Comparison of ENCODE assay signal across 1 cellular context in the genomic region with DNA sequence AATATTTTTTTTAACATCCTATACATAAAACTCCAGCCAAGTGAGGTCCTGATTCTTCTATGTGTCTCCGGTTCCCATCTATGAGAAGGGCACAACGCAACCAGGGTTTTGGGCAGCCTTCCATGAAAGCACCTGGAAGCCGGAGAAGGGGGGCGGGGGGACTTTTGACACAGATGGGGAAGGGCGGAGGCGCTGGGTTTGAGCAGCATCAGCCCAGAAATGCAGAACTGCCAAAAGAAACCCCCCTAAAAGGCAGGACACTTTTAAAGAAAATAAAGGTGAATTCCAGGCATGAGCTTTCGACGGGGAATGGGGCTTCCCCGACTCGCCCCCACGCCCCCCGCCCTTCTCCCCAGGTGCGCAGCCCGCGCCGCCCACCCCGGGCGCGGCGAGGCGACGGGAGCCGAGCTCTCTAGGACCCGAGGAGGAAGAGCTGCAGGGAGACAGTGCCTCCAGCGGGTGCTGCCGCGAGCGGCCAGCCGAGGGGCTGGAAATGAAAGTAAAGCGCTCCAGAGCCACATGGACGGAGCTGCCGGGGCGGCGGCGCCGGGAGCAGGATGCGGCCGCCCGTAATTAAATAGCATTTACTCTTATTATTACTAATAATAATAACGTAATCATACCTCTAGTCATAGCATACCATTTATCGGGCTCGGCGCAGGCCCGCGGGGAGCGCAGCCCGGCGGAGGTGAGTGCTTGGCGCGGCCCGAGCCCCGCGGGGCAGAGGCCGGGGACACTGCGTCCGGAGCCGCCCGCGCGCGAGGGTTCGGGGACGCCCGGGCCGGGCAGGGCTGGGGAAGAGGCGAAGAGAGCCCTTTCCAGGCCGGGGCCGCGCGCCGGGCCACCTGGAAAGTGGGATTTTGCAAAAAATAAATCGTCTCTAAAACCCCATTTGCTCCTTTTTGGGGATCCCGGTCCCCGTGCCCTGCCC.
TF ChIP-seq lines count a peak whose summit lies in the region.

A gene with protein sequence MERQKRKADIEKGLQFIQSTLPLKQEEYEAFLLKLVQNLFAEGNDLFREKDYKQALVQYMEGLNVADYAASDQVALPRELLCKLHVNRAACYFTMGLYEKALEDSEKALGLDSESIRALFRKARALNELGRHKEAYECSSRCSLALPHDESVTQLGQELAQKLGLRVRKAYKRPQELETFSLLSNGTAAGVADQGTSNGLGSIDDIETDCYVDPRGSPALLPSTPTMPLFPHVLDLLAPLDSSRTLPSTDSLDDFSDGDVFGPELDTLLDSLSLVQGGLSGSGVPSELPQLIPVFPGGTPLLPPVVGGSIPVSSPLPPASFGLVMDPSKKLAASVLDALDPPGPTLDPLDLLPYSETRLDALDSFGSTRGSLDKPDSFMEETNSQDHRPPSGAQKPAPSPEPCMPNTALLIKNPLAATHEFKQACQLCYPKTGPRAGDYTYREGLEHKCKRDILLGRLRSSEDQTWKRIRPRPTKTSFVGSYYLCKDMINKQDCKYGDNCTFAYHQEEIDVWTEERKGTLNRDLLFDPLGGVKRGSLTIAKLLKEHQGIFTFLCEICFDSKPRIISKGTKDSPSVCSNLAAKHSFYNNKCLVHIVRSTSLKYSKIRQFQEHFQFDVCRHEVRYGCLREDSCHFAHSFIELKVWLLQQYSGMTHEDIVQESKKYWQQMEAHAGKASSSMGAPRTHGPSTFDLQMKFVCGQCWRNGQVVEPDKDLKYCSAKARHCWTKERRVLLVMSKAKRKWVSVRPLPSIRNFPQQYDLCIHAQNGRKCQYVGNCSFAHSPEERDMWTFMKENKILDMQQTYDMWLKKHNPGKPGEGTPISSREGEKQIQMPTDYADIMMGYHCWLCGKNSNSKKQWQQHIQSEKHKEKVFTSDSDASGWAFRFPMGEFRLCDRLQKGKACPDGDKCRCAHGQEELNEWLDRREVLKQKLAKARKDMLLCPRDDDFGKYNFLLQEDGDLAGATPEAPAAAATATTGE (plus strand): TSS at position 441 of the 931 bp plus-strand sequence. CDS start 19,136 bp downstream, outside the sequence.

TF ChIP-seq in HEK293, 187 proteins besides CTCF, POLR2A, EP300 and RAD21 (continued from another document):
- TF ChIP-seq, protein P1, sequence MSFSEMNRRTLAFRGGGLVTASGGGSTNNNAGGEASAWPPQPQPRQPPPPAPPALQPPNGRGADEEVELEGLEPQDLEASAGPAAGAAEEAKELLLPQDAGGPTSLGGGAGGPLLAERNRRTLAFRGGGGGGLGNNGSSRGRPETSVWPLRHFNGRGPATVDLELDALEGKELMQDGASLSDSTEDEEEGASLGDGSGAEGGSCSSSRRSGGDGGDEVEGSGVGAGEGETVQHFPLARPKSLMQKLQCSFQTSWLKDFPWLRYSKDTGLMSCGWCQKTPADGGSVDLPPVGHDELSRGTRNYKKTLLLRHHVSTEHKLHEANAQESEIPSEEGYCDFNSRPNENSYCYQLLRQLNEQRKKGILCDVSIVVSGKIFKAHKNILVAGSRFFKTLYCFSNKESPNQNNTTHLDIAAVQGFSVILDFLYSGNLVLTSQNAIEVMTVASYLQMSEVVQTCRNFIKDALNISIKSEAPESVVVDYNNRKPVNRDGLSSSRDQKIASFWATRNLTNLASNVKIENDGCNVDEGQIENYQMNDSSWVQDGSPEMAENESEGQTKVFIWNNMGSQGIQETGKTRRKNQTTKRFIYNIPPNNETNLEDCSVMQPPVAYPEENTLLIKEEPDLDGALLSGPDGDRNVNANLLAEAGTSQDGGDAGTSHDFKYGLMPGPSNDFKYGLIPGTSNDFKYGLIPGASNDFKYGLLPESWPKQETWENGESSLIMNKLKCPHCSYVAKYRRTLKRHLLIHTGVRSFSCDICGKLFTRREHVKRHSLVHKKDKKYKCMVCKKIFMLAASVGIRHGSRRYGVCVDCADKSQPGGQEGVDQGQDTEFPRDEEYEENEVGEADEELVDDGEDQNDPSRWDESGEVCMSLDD (tag by site-specific recombination; IDR thresholded peaks at IDR 0.05), result 0 out of 2 replicates have a peak, but pooled peaks have one; percentile 28
- TF ChIP-seq, protein P2, sequence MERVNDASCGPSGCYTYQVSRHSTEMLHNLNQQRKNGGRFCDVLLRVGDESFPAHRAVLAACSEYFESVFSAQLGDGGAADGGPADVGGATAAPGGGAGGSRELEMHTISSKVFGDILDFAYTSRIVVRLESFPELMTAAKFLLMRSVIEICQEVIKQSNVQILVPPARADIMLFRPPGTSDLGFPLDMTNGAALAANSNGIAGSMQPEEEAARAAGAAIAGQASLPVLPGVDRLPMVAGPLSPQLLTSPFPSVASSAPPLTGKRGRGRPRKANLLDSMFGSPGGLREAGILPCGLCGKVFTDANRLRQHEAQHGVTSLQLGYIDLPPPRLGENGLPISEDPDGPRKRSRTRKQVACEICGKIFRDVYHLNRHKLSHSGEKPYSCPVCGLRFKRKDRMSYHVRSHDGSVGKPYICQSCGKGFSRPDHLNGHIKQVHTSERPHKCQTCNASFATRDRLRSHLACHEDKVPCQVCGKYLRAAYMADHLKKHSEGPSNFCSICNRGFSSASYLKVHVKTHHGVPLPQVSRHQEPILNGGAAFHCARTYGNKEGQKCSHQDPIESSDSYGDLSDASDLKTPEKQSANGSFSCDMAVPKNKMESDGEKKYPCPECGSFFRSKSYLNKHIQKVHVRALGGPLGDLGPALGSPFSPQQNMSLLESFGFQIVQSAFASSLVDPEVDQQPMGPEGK (tag by site-specific recombination; IDR thresholded peaks at IDR 0.05), result peak; percentile 94
- TF ChIP-seq, protein P3, sequence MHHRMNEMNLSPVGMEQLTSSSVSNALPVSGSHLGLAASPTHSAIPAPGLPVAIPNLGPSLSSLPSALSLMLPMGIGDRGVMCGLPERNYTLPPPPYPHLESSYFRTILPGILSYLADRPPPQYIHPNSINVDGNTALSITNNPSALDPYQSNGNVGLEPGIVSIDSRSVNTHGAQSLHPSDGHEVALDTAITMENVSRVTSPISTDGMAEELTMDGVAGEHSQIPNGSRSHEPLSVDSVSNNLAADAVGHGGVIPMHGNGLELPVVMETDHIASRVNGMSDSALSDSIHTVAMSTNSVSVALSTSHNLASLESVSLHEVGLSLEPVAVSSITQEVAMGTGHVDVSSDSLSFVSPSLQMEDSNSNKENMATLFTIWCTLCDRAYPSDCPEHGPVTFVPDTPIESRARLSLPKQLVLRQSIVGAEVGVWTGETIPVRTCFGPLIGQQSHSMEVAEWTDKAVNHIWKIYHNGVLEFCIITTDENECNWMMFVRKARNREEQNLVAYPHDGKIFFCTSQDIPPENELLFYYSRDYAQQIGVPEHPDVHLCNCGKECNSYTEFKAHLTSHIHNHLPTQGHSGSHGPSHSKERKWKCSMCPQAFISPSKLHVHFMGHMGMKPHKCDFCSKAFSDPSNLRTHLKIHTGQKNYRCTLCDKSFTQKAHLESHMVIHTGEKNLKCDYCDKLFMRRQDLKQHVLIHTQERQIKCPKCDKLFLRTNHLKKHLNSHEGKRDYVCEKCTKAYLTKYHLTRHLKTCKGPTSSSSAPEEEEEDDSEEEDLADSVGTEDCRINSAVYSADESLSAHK (tag by site-specific recombination; IDR thresholded peaks at IDR 0.05), result 0 out of 2 replicates have a peak, but pooled peaks have one; percentile 17
- TF ChIP-seq ZIC2 (tag by site-specific recombination; IDR thresholded peaks at IDR 0.05) (peak; percentile 79), PRDM1 (tag by site-specific recombination; IDR thresholded peaks at IDR 0.05) (peak; percentile 49; the same call in 1 of the 2 replicates), KLF1 (tag by site-specific recombination; IDR thresholded peaks at IDR 0.05) (peak; percentile 61), ZNF366 (tag by site-specific recombination; conservative IDR thresholded peaks at IDR 0.05) (no peak), EGR2 (tag by site-specific recombination; IDR thresholded peaks at IDR 0.05; ENCODE audit: low read depth) (peak; percentile 78), KLF16 (tag by site-specific recombination; IDR thresholded peaks at IDR 0.05) (peak; percentile 63; the same call in 1 of the 2 replicates), ZNF341 (tag by site-specific recombination; IDR thresholded peaks at IDR 0.05; ENCODE audit: low read depth) (peak; percentile 56), ZNF561 (tag by site-specific recombination; IDR thresholded peaks at IDR 0.05; ENCODE audit: borderline replicate concordance) (peak; percentile 79), ZXDB (tag by site-specific recombination; IDR thresholded peaks at IDR 0.05) (peak; percentile 56; the same call in 1 of the 2 replicates), ZBTB20 (tag by site-specific recombination; IDR thresholded peaks at IDR 0.05) (peak; percentile 37; the same call in 1 of the 2 replicates), KLF7 (tag by site-specific recombination; IDR thresholded peaks at IDR 0.05; ENCODE audit: borderline replicate concordance) (0 out of 2 replicates have a peak, but pooled peaks have one; percentile 19), ZNF621 (tag by site-specific recombination; IDR thresholded peaks at IDR 0.05) (no peak), YY1 (tag by site-specific recombination; IDR thresholded peaks at IDR 0.05) (peak; percentile 44), SP3 (tag by site-specific recombination; IDR thresholded peaks at IDR 0.05) (peak; percentile 49), ZNF354C (tag by site-specific recombination; IDR thresholded peaks at IDR 0.05; ENCODE audit: borderline replicate concordance, low read depth) (no peak), ZNF629 (tag by site-specific recombination; IDR thresholded peaks at IDR 0.05) (peak; percentile 22; the same call in 1 of the 2 replicates)
- TF ChIP-seq, protein P4, sequence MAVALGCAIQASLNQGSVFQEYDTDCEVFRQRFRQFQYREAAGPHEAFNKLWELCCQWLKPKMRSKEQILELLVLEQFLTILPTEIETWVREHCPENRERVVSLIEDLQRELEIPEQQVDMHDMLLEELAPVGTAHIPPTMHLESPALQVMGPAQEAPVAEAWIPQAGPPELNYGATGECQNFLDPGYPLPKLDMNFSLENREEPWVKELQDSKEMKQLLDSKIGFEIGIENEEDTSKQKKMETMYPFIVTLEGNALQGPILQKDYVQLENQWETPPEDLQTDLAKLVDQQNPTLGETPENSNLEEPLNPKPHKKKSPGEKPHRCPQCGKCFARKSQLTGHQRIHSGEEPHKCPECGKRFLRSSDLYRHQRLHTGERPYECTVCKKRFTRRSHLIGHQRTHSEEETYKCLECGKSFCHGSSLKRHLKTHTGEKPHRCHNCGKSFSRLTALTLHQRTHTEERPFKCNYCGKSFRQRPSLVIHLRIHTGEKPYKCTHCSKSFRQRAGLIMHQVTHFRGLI (tag by site-specific recombination; IDR thresholded peaks at IDR 0.05), result 0 out of 2 replicates have a peak, but pooled peaks have one; percentile 66
